ENCODE assay signal across 1 cellular context in genomic region chr6:32832535-32832934, GRCh38.
TF ChIP-seq lines count a peak whose summit lies in the region.

No MANE protein-coding gene starts in this region.

TF ChIP-seq in H1, 55 proteins besides CTCF, POLR2A, EP300 and RAD21:
- TF ChIP-seq GABPA (IDR thresholded peaks at IDR 0.05; ENCODE audit: borderline replicate concordance, insufficient read depth, low read length) (no peak), ASH2L (IDR thresholded peaks at IDR 0.05; ENCODE audit: low read length) (no peak), JUN (IDR thresholded peaks at IDR 0.05; ENCODE audit: low read depth, low read length) (no peak), JUND (IDR thresholded peaks at IDR 0.05; ENCODE audit: low read length) (no peak), CTBP2 (IDR thresholded peaks at IDR 0.05; ENCODE audit: borderline replicate concordance, insufficient read depth, insufficient read length, low read length) (no peak), E2F6 (IDR thresholded peaks at IDR 0.05) (no peak), SRF (IDR thresholded peaks at IDR 0.05; ENCODE audit: low read depth, low read length) (no peak), TEAD4 (IDR thresholded peaks at IDR 0.05; ENCODE audit: low read depth, low read length) (no peak), POLR2AphosphoS5 (IDR thresholded peaks at IDR 0.05; ENCODE audit: low read depth, low read length) (no peak), SIX5 (IDR thresholded peaks at IDR 0.05; ENCODE audit: low read depth, low read length) (no peak), POU5F1 (IDR thresholded peaks at IDR 0.05; ENCODE audit: low read depth, low read length) (no peak), RFX5 (IDR thresholded peaks at IDR 0.05; ENCODE audit: borderline replicate concordance, low read depth, low read length) (no peak), TAF1 (IDR thresholded peaks at IDR 0.05; ENCODE audit: low read depth, low read length) (no peak), YY1 (IDR thresholded peaks at IDR 0.05; ENCODE audit: low read depth, low read length) (no peak), BACH1 (IDR thresholded peaks at IDR 0.05; ENCODE audit: low read length) (no peak), KDM1A (IDR thresholded peaks at IDR 0.05; ENCODE audit: borderline replicate concordance, low read length) (no peak)
- TF ChIP-seq, protein P1, sequence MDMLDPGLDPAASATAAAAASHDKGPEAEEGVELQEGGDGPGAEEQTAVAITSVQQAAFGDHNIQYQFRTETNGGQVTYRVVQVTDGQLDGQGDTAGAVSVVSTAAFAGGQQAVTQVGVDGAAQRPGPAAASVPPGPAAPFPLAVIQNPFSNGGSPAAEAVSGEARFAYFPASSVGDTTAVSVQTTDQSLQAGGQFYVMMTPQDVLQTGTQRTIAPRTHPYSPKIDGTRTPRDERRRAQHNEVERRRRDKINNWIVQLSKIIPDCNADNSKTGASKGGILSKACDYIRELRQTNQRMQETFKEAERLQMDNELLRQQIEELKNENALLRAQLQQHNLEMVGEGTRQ (IDR thresholded peaks at IDR 0.05; ENCODE audit: low read length), result no peak
- TF ChIP-seq, protein P2, sequence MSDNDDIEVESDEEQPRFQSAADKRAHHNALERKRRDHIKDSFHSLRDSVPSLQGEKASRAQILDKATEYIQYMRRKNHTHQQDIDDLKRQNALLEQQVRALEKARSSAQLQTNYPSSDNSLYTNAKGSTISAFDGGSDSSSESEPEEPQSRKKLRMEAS (IDR thresholded peaks at IDR 0.05), result no peak
